9 cellular contexts compared by ENCODE assay signal in the genomic region with DNA sequence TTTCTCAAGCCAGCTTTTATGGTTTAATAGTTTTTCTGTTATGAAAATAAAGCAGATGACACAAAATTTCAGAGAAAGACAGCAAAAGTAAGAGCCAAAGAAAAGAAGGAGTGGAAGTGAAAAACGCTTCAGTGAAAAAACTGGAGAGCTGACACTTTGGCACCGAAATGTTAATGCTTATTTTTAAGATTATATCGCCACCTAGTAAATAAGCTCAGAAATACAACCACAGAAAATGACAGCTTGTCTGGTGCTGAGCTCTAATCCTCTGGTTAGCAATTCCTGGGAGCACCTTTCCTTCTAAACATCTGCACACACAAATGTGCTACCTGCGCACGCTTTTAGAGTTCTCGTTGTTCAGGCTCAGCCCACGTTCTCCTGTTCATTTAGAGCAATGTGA.
A peak's percentile ranks its signal among the peaks of the same experiment; 100 is the strongest.
DNase-seq lines count a peak whose midpoint lies in the region; ATAC-seq and TF ChIP-seq lines count a peak whose summit lies in the region.
"Had no signal": no experiment of that assay in that cellular context is flagged by ENCODE, and none has a peak within 500 bp of the region (broad histone marks: within the 10 kb centered on the region; RNA-seq: fewer than 3 reads in every experiment).

No MANE protein-coding gene starts in this region.

- no peaks in the 10 kb centered on the region for H3K27me3 ChIP-seq in HL-60 (ENCODE audit: insufficient read depth, poor library complexity, severe bottlenecking)

- H3K27me3 Mint-ChIP-seq in activated T-cell treated with anti-CD3 and anti-CD28 coated beads, Interleukin-2, amount 50 U/mL, for 72 hours (ENCODE audit: low read depth): peaks cover 12% of the 10 kb centered on the region

- no peak overlapping the region for H3K4me3 ChIP-seq in HL-60 (replicated peaks; ENCODE audit: insufficient read depth, low read length)
- H3K4me3 ChIP-seq: HAP-1 had no signal

- ATAC-seq in GM18520 (IDR thresholded peaks at IDR 0.05; ENCODE audit: unreplicated experiment) (peak; percentile 67), HG02840 (IDR thresholded peaks at IDR 0.05; ENCODE audit: low FRiP score, unreplicated experiment) (no peak)
- no peak for ATAC-seq in activated T-cell treated with anti-CD3 and anti-CD28 coated beads, Interleukin-2, amount 50 U/mL, for 72 hours (replicated peaks in 1 of 2)

- no peak overlapping the region for H3K27ac ChIP-seq in HL-60 (replicated peaks)

- peak; percentile 18 for TF ChIP-seq CTCF in HL-60 (IDR thresholded peaks at IDR 0.05; ENCODE audit: insufficient read depth, low read length)

- no peaks in the 10 kb centered on the region for H3K36me3 Mint-ChIP-seq in activated T-cell treated with anti-CD3 and anti-CD28 coated beads, Interleukin-2, amount 50 U/mL, for 72 hours (ENCODE audit: insufficient read depth in 2 of 2)

- H3K4me3 Mint-ChIP-seq in activated T-cell treated with anti-CD3 and anti-CD28 coated beads, Interleukin-2, amount 50 U/mL, for 72 hours: no peak overlapping the region

- no peaks in the 10 kb centered on the region for H3K9me3 Mint-ChIP-seq in activated T-cell treated with anti-CD3 and anti-CD28 coated beads, Interleukin-2, amount 50 U/mL, for 72 hours

- H3K4me1 Mint-ChIP-seq in activated T-cell treated with anti-CD3 and anti-CD28 coated beads, Interleukin-2, amount 50 U/mL, for 72 hours (ENCODE audit: low read depth): no peaks in the 10 kb centered on the region

- peak; percentile 40 for DNase-seq in AG20443 (ENCODE audit: low spot score)
- peak in 1 of 2 experiments; percentile 2 for DNase-seq in HL-60 (ENCODE audit: low read depth in 1 of 2, low spot score in 1 of 2)
- DNase-seq in NOMO-1 treated with DMSO at 0.1 percent for 48 hours (lab: John Stamatoyannopoulos, UW; ENCODE audit: unreplicated experiment): peak; percentile 50
- peak; percentile 15 to 33 for DNase-seq in dermis microvascular lymphatic vessel endothelial cell (ENCODE audit: low read depth in 2 of 2)
- DNase-seq in midbrain (lab: John Stamatoyannopoulos, UW): peak; percentile 63
- DNase-seq in activated T-cell treated with anti-CD3 and anti-CD28 coated beads, Interleukin-2, amount 50 U/mL, for 72 hours: no peak

- no peak overlapping the region for H3K27ac Mint-ChIP-seq in activated T-cell treated with anti-CD3 and anti-CD28 coated beads, Interleukin-2, amount 50 U/mL, for 72 hours

Comparison
In these comparisons a context has a peak if more than half of its experiments do, and no peak if none do; other contexts are left out.
1. DNase-seq: peak in AG20443 (single experiment), NOMO-1 treated with DMSO at 0.1 percent for 48 hours (single experiment), dermis microvascular lymphatic vessel endothelial cell (2 of 2) and midbrain (single experiment); none in activated T-cell treated with anti-CD3 and anti-CD28 coated beads, Interleukin-2, amount 50 U/mL, for 72 hours (0 of 2).